Comparison of ENCODE assay signal across 29 cellular contexts in genomic region chr9:89402695-89403427, GRCh38.
DNase-seq lines count a peak whose midpoint lies in the region; ATAC-seq and TF ChIP-seq lines count a peak whose summit lies in the region.
"Had no signal": no experiment of that assay in that cellular context is flagged by ENCODE, and none has a peak within 500 bp of the region (broad histone marks: within the 10 kb centered on the region; RNA-seq: fewer than 3 reads in every experiment).

No MANE protein-coding gene starts in this region.

- no peaks in the 10 kb centered on the region for H3K9me3 ChIP-seq in CD4-positive, alpha-beta memory T cell (ENCODE audit: control insufficient read depth in 1 of 2, low read length in 2 of 2)
- H3K9me3 ChIP-seq in uterus, result no peaks in the 10 kb centered on the region
- H3K9me3 ChIP-seq: SK-N-SH, vagina had no signal

- no peak for TF ChIP-seq POLR2A in uterus (IDR thresholded peaks at IDR 0.05)

- H3K4me1 Mint-ChIP-seq in activated naive CD4-positive, alpha-beta T cell treated with anti-CD3 and anti-CD28 coated beads for 36 hours (ENCODE audit: low read depth), result peaks cover 28% of the 10 kb centered on the region
- H3K4me1 Mint-ChIP-seq in activated CD4-positive, alpha-beta memory T cell treated with anti-CD3 and anti-CD28 coated beads, Interleukin-2, amount 10 ng/mL, durations not matched to agents 7 days and 5 days, result peaks cover 48% of the 10 kb centered on the region
- peaks cover 65 to 83% of the 10 kb centered on the region in 2 donors for H3K4me1 Mint-ChIP-seq in stimulated activated naive B cell treated with anti-CD40 and anti-IgM and Interleukin-4, amounts not matched to agents 10 μg/mL and 1 μg/mL and 100 μg/mL, for 72 hours
- H3K4me1 Mint-ChIP-seq in CD4-positive, alpha-beta memory T cell, result peaks cover 23 to 33% (median 26%) of the 10 kb centered on the region in 4 donors

- no peaks in the 10 kb centered on the region for H3K27me3 ChIP-seq in CD4-positive, alpha-beta memory T cell (ENCODE audit: insufficient read depth, low read length)
- no peaks in the 10 kb centered on the region for H3K27me3 ChIP-seq in uterus
- H3K27me3 ChIP-seq: neural progenitor cell, stomach, vagina had no signal

- DNase-seq in activated naive CD4-positive, alpha-beta T cell treated with anti-CD3 and anti-CD28 coated beads for 36 hours, result no peak
- DNase-seq in activated naive CD4-positive, alpha-beta T cell treated with anti-CD3 and anti-CD28 coated beads, Interleukin-2, amount 50 U/mL, for 16 hours, result no peak
- DNase-seq in activated CD4-positive, alpha-beta memory T cell treated with anti-CD3 and anti-CD28 coated beads, Interleukin-2, amount 10 ng/mL, durations not matched to agents 7 days and 5 days, result no peak
- DNase-seq in dermis blood vessel endothelial cell (peak; percentile 30), NCI-H187 (lab: John Stamatoyannopoulos, UW) (no peak), uterus (no peak)
- no peak for DNase-seq in stimulated activated naive B cell treated with anti-CD40 and anti-IgM and Interleukin-4, amounts not matched to agents 10 μg/mL and 1 μg/mL and 100 μg/mL, for 72 hours
- DNase-seq in CD4-positive, alpha-beta memory T cell, result no peak
- DNase-seq: activated CD4-positive, CD25-positive, alpha-beta regulatory T cell treated with anti-CD3 and anti-CD28 coated beads, Interleukin-2, amount 50 U/mL, for 72 hours; activated naive CD4-positive, alpha-beta T cell treated with anti-CD3 and anti-CD28 coated beads, Interleukin-2, amount 10 ng/mL, durations not matched to agents 7 days and 5 days; anterior cingulate cortex; cortex of kidney; effector memory CD8-positive, alpha-beta T cell; erythroblast; left colon; mammary epithelial cell; MM.1S; NCI-H1417; NCI-H2081 treated with DMSO at 0.1 percent for 48 hours; NCI-H345; NCI-H69; PC-9; SK-N-SH; stomach; T-helper 17 cell had no signal

- ATAC-seq in stimulated activated naive B cell treated with anti-CD40 and anti-IgM and Interleukin-4, amounts not matched to agents 10 μg/mL and 1 μg/mL and 100 μg/mL, for 72 hours (replicated peaks), result no peak
- ATAC-seq: effector memory CD8-positive, alpha-beta T cell; HCT116; left colon; T-helper 17 cell had no signal

- POLR2A ChIA-PET in activated CD4-positive, alpha-beta memory T cell treated with anti-CD3 and anti-CD28 coated beads, Interleukin-2, amount 10 ng/mL, durations not matched to agents 7 days and 5 days (lab: Charles Lee), result interaction anchor here (0.9 to 1.7 kb wide), 4 partner anchors 12 to 146 kb away, joined by 3 to 5 read pairs (median 4); no protein-coding TSS in a partner anchor
- POLR2A ChIA-PET in CD4-positive, alpha-beta memory T cell (lab: Charles Lee; ENCODE audit: partially characterized antibody), result interaction anchor here (0.6 to 1.3 kb wide), 4 partner anchors 16 to 759 kb away, joined by 3 to 4 read pairs (median 4); no protein-coding TSS in a partner anchor

- H3K27me3 Mint-ChIP-seq in activated naive CD4-positive, alpha-beta T cell treated with anti-CD3 and anti-CD28 coated beads for 36 hours (ENCODE audit: low read depth), result no peaks in the 10 kb centered on the region
- no peaks in the 10 kb centered on the region for H3K27me3 Mint-ChIP-seq in activated CD4-positive, alpha-beta memory T cell treated with anti-CD3 and anti-CD28 coated beads, Interleukin-2, amount 10 ng/mL, durations not matched to agents 7 days and 5 days
- no peaks in the 10 kb centered on the region for H3K27me3 Mint-ChIP-seq in stimulated activated naive B cell treated with anti-CD40 and anti-IgM and Interleukin-4, amounts not matched to agents 10 μg/mL and 1 μg/mL and 100 μg/mL, for 72 hours
- no peaks in the 10 kb centered on the region for H3K27me3 Mint-ChIP-seq in CD4-positive, alpha-beta memory T cell
- H3K27me3 Mint-ChIP-seq: activated naive CD4-positive, alpha-beta T cell treated with anti-CD3 and anti-CD28 coated beads, Interleukin-2, amount 10 ng/mL, durations not matched to agents 7 days and 5 days; effector memory CD8-positive, alpha-beta T cell; T-helper 17 cell had no signal

- peaks cover 62% of the 10 kb centered on the region for H3K36me3 Mint-ChIP-seq in activated naive CD4-positive, alpha-beta T cell treated with anti-CD3 and anti-CD28 coated beads for 36 hours (ENCODE audit: low read depth)
- peaks cover 92% of the 10 kb centered on the region for H3K36me3 Mint-ChIP-seq in activated CD4-positive, alpha-beta memory T cell treated with anti-CD3 and anti-CD28 coated beads, Interleukin-2, amount 10 ng/mL, durations not matched to agents 7 days and 5 days (ENCODE audit: low read depth)
- peaks cover 59 to 76% of the 10 kb centered on the region in 2 donors for H3K36me3 Mint-ChIP-seq in stimulated activated naive B cell treated with anti-CD40 and anti-IgM and Interleukin-4, amounts not matched to agents 10 μg/mL and 1 μg/mL and 100 μg/mL, for 72 hours
- peaks cover 65 to 85% of the 10 kb centered on the region in 2 donors for H3K36me3 Mint-ChIP-seq in CD4-positive, alpha-beta memory T cell

- peaks cover 4% of the 10 kb centered on the region for H3K9me3 Mint-ChIP-seq in activated naive CD4-positive, alpha-beta T cell treated with anti-CD3 and anti-CD28 coated beads for 36 hours
- peaks cover 3% of the 10 kb centered on the region for H3K9me3 Mint-ChIP-seq in activated CD4-positive, alpha-beta memory T cell treated with anti-CD3 and anti-CD28 coated beads, Interleukin-2, amount 10 ng/mL, durations not matched to agents 7 days and 5 days
- H3K9me3 Mint-ChIP-seq in stimulated activated naive B cell treated with anti-CD40 and anti-IgM and Interleukin-4, amounts not matched to agents 10 μg/mL and 1 μg/mL and 100 μg/mL, for 72 hours, result peaks cover 4% of the 10 kb centered on the region in 2 donors
- peaks cover 0 to 4% (median 0%) of the 10 kb centered on the region in 8 donors for H3K9me3 Mint-ChIP-seq in CD4-positive, alpha-beta memory T cell

- peak overlapping the region; percentile 24 for H3K27ac Mint-ChIP-seq in activated naive CD4-positive, alpha-beta T cell treated with anti-CD3 and anti-CD28 coated beads for 36 hours
- H3K27ac Mint-ChIP-seq in activated CD4-positive, alpha-beta memory T cell treated with anti-CD3 and anti-CD28 coated beads, Interleukin-2, amount 10 ng/mL, durations not matched to agents 7 days and 5 days, result peak overlapping the region; percentile 31
- peak overlapping the region; percentile 60 for H3K27ac Mint-ChIP-seq in stimulated activated naive B cell treated with anti-CD40 and anti-IgM and Interleukin-4, amounts not matched to agents 10 μg/mL and 1 μg/mL and 100 μg/mL, for 72 hours
- H3K27ac Mint-ChIP-seq in CD4-positive, alpha-beta memory T cell, result peak overlapping the region in 3 of 7 donors; percentile 5 to 46 (median 31)
- H3K27ac Mint-ChIP-seq: neural progenitor cell had no signal

- peaks cover 73% of the 10 kb centered on the region for H3K36me3 ChIP-seq in CD4-positive, alpha-beta memory T cell (ENCODE audit: insufficient read depth, low read length)
- H3K36me3 ChIP-seq in uterus, result no peaks in the 10 kb centered on the region
- H3K36me3 ChIP-seq: neural progenitor cell had no signal

- no peak overlapping the region for H3K4me3 ChIP-seq in CD4-positive, alpha-beta memory T cell (ENCODE audit: low read length in 2 of 2)
- H3K4me3 ChIP-seq in uterus, result no peak overlapping the region
- H3K4me3 ChIP-seq: neural progenitor cell, PC-9, skin epidermis, stomach, vagina had no signal

- no peak for TF ChIP-seq CTCF in uterus (IDR thresholded peaks at IDR 0.05)

- no peak overlapping the region for H3K27ac ChIP-seq in CD4-positive, alpha-beta memory T cell (ENCODE audit: low read depth, low read length)
- H3K27ac ChIP-seq in uterus, result no peak overlapping the region
- H3K27ac ChIP-seq: neural progenitor cell, PC-9, vagina had no signal

- peaks cover 26% of the 10 kb centered on the region for H3K4me1 ChIP-seq in CD4-positive, alpha-beta memory T cell (ENCODE audit: insufficient read depth, low read length)
- H3K4me1 ChIP-seq in uterus, result no peaks in the 10 kb centered on the region
- H3K4me1 ChIP-seq: neural progenitor cell, vagina had no signal

- no peak overlapping the region for H3K4me3 Mint-ChIP-seq in activated naive CD4-positive, alpha-beta T cell treated with anti-CD3 and anti-CD28 coated beads for 36 hours
- H3K4me3 Mint-ChIP-seq in activated CD4-positive, alpha-beta memory T cell treated with anti-CD3 and anti-CD28 coated beads, Interleukin-2, amount 10 ng/mL, durations not matched to agents 7 days and 5 days, result no peak overlapping the region
- H3K4me3 Mint-ChIP-seq in stimulated activated naive B cell treated with anti-CD40 and anti-IgM and Interleukin-4, amounts not matched to agents 10 μg/mL and 1 μg/mL and 100 μg/mL, for 72 hours, result no peak overlapping the region
- H3K4me3 Mint-ChIP-seq in CD4-positive, alpha-beta memory T cell, result no peak overlapping the region
- H3K4me3 Mint-ChIP-seq: activated naive CD4-positive, alpha-beta T cell treated with anti-CD3 and anti-CD28 coated beads, Interleukin-2, amount 10 ng/mL, durations not matched to agents 7 days and 5 days; effector memory CD8-positive, alpha-beta T cell; neural progenitor cell had no signal

- intact Hi-C loops in activated naive CD4-positive, alpha-beta T cell treated with anti-CD3 and anti-CD28 coated beads for 36 hours (cut with micrococcal nuclease), result no loop called here
- intact Hi-C loops in CD4-positive, alpha-beta memory T cell (cut with micrococcal nuclease), result no loop called here
- intact Hi-C loops in uterus (cut with DNase I; ENCODE audit: low total_unique reads), result no loop called here

- CTCF ChIA-PET in activated naive CD4-positive, alpha-beta T cell treated with anti-CD3 and anti-CD28 coated beads for 36 hours (lab: Charles Lee), result interaction anchor here (0.5 to 2.2 kb wide), 3 partner anchors 8 to 146 kb away, joined by 4 to 9 read pairs (median 7); no protein-coding TSS in a partner anchor
- CTCF ChIA-PET in activated CD4-positive, alpha-beta memory T cell treated with anti-CD3 and anti-CD28 coated beads, Interleukin-2, amount 10 ng/mL, durations not matched to agents 7 days and 5 days (lab: Charles Lee), result no interaction called here
- CTCF ChIA-PET in CD4-positive, alpha-beta memory T cell (lab: Charles Lee; ENCODE audit: partially characterized antibody), result interaction anchor here (1.0 to 1.4 kb wide), 3 partner anchors 8 to 146 kb away, joined by 3 to 7 read pairs (median 6); no protein-coding TSS in a partner anchor
